In the genomic region with DNA sequence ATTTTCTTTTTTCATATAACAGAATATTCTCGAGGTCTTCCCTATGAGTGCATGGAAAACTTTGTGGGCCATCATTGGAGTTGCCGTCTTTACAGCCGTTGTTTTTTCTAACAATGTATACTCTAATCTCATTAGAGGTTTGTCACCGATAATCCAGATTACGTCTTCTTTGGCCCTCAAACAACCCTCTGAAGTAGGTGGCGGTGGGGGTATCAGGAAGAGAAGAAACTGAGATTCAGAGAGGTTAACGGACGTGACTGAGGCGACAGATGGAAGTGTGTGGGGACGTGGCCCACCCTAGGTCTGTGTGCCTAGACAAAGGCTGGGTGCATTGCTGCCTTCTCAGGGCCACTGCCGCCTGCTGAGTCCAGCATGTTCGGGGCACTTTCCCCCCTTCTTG, we compare ENCODE assay signal across 29 cellular contexts.
"Had no signal": no experiment of that assay in that cellular context is flagged by ENCODE, and none has a peak within 500 bp of the region (broad histone marks: within the 10 kb centered on the region; RNA-seq: fewer than 3 reads in every experiment).

No MANE protein-coding gene starts in this region.

- H3K4me3 ChIP-seq: ascending aorta, breast epithelium, cardiac muscle cell, colonic mucosa, esophagus squamous epithelium had no signal

- DNase-seq: activated CD4-positive, alpha-beta memory T cell treated with anti-CD3 and anti-CD28 coated beads for 36 hours; activated CD4-positive, alpha-beta T cell treated with anti-CD3 and anti-CD28 coated beads for 36 hours; activated CD4-positive, alpha-beta T cell treated with anti-CD3 and anti-CD28 coated beads, Interleukin-2, amount 10 ng/mL, durations not matched to agents 24 days and 14 days; activated CD4-positive, CD25-positive, alpha-beta regulatory T cell; activated CD4-positive, CD25-positive, alpha-beta regulatory T cell treated with anti-CD3 and anti-CD28 coated beads, Interleukin-2, amount 50 U/mL, for 72 hours; activated CD8-positive, alpha-beta memory T cell treated with anti-CD3 and anti-CD28 coated beads, Interleukin-2, amount 50 U/mL, for 48 hours; activated gamma-delta T cell; activated naive CD4-positive, alpha-beta T cell; activated naive CD4-positive, alpha-beta T cell treated with anti-CD3 and anti-CD28 coated beads, Interleukin-2, amount 10 ng/mL, durations not matched to agents 7 days and 5 days; activated naive CD8-positive, alpha-beta T cell treated with anti-CD3 and anti-CD28 coated beads, Interleukin-2, amount 10 ng/mL, durations not matched to agents 7 days and 5 days; activated T-cell treated with anti-CD3 and anti-CD28 coated beads for 4 hours; activated T-cell treated with anti-CD3 and anti-CD28 coated beads, Interleukin-2, amount 50 U/mL, for 24 hours; activated T-cell treated with anti-CD3 and anti-CD28 coated beads, Interleukin-2, amount 50 U/mL, for 72 hours; central memory CD4-positive, alpha-beta T cell; cerebellar nuclear complex; colonic mucosa; effector CD8-positive, alpha-beta T cell; esophagus squamous epithelium; foreskin melanocyte; head of caudate nucleus; T-helper 1 cell; T-helper 17 cell; T1000 had no signal

- H3K36me3 ChIP-seq: ascending aorta, breast epithelium, cardiac muscle cell, colonic mucosa, esophagus squamous epithelium had no signal

- H3K9me3 Mint-ChIP-seq: activated CD4-positive, alpha-beta memory T cell treated with anti-CD3 and anti-CD28 coated beads for 36 hours; activated CD4-positive, alpha-beta T cell treated with anti-CD3 and anti-CD28 coated beads, Interleukin-2, amount 10 ng/mL, durations not matched to agents 24 days and 14 days; activated naive CD4-positive, alpha-beta T cell treated with anti-CD3 and anti-CD28 coated beads, Interleukin-2, amount 10 ng/mL, durations not matched to agents 7 days and 5 days; activated naive CD8-positive, alpha-beta T cell treated with anti-CD3 and anti-CD28 coated beads, Interleukin-2, amount 10 ng/mL, durations not matched to agents 7 days and 5 days; activated T-cell treated with anti-CD3 and anti-CD28 coated beads, Interleukin-2, amount 50 U/mL, for 24 hours; activated T-cell treated with anti-CD3 and anti-CD28 coated beads, Interleukin-2, amount 50 U/mL, for 72 hours; T-helper 2 cell treated with Interferon-gamma antibody and Interleukin-4, amounts not matched to agents 5 μg/mL and 100 μg/mL, for 36 hours had no signal

- H3K27ac Mint-ChIP-seq: activated CD4-positive, alpha-beta memory T cell treated with anti-CD3 and anti-CD28 coated beads for 36 hours; activated CD4-positive, alpha-beta T cell treated with anti-CD3 and anti-CD28 coated beads for 36 hours; activated CD4-positive, alpha-beta T cell treated with anti-CD3 and anti-CD28 coated beads, Interleukin-2, amount 10 ng/mL, durations not matched to agents 24 days and 14 days; activated naive CD4-positive, alpha-beta T cell treated with anti-CD3 and anti-CD28 coated beads, Interleukin-2, amount 10 ng/mL, durations not matched to agents 7 days and 5 days; activated naive CD4-positive, alpha-beta T cell treated with anti-CD3 and anti-CD28 coated beads, Interleukin-2, amount 50 U/mL, for 72 hours; activated naive CD8-positive, alpha-beta T cell treated with anti-CD3 and anti-CD28 coated beads, Interleukin-2, amount 10 ng/mL, durations not matched to agents 7 days and 5 days; activated T-cell treated with anti-CD3 and anti-CD28 coated beads, Interleukin-2, amount 50 U/mL, for 24 hours; activated T-cell treated with anti-CD3 and anti-CD28 coated beads, Interleukin-2, amount 50 U/mL, for 72 hours; T-helper 17 cell; T-helper 2 cell treated with Interferon-gamma antibody and Interleukin-4, amounts not matched to agents 5 μg/mL and 100 μg/mL, for 36 hours had no signal

- H3K9me3 ChIP-seq: ascending aorta, breast epithelium, colonic mucosa, esophagus squamous epithelium had no signal

- H3K27me3 ChIP-seq: ascending aorta, breast epithelium, cardiac muscle cell, colonic mucosa, esophagus squamous epithelium had no signal

- H3K27ac ChIP-seq: ascending aorta, breast epithelium, cardiac muscle cell, colonic mucosa, epithelial cell of prostate, esophagus squamous epithelium had no signal

- H3K36me3 Mint-ChIP-seq: activated CD4-positive, alpha-beta memory T cell treated with anti-CD3 and anti-CD28 coated beads for 36 hours had no signal

- H3K4me1 ChIP-seq: ascending aorta, breast epithelium, colonic mucosa had no signal

- ATAC-seq: activated CD4-positive, alpha-beta T cell treated with anti-CD3 and anti-CD28 coated beads for 36 hours; activated naive CD4-positive, alpha-beta T cell treated with anti-CD3 and anti-CD28 coated beads, Interleukin-2, amount 50 U/mL, for 72 hours; activated T-cell treated with anti-CD3 and anti-CD28 coated beads, Interleukin-2, amount 50 U/mL, for 72 hours; T-helper 17 cell had no signal

- H3K4me3 Mint-ChIP-seq: activated CD4-positive, alpha-beta memory T cell treated with anti-CD3 and anti-CD28 coated beads for 36 hours; activated CD4-positive, alpha-beta T cell treated with anti-CD3 and anti-CD28 coated beads for 36 hours; activated CD4-positive, alpha-beta T cell treated with anti-CD3 and anti-CD28 coated beads, Interleukin-2, amount 10 ng/mL, durations not matched to agents 24 days and 14 days; activated naive CD4-positive, alpha-beta T cell treated with anti-CD3 and anti-CD28 coated beads, Interleukin-2, amount 10 ng/mL, durations not matched to agents 7 days and 5 days; activated naive CD8-positive, alpha-beta T cell treated with anti-CD3 and anti-CD28 coated beads, Interleukin-2, amount 10 ng/mL, durations not matched to agents 7 days and 5 days; activated T-cell treated with anti-CD3 and anti-CD28 coated beads, Interleukin-2, amount 50 U/mL, for 24 hours; activated T-cell treated with anti-CD3 and anti-CD28 coated beads, Interleukin-2, amount 50 U/mL, for 72 hours; T-helper 17 cell; T-helper 2 cell treated with Interferon-gamma antibody and Interleukin-4, amounts not matched to agents 5 μg/mL and 100 μg/mL, for 36 hours had no signal
